In the genomic region with DNA sequence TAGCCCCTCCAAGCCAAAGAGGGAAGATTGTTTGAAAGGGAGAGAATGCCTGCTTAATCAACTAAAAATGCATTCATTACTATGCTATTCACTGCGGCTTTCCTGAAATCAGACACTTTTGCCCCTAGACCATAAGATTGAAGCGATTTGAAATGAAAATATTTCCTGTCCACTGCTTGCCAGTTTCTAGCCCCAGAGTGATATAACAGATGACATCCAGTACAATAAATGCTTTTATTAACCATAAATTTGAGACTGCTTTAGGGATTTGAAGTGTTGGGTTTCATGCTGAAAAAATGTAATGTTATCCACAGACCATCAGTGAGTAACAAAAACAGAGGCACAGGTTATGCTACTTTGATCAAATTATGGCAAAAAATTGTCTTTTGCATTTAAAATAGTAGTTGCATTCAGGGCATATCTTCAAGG, we compare ENCODE assay signal across 15 cellular contexts. TPM values are rescaled to one million over a fixed set of nuclear protein-coding genes. Genes with fewer than 3 reads are reported as not detected.
DNase-seq lines count a peak whose midpoint lies in the region; ATAC-seq and TF ChIP-seq lines count a peak whose summit lies in the region.
"Had no signal": no experiment of that assay in that cellular context is flagged by ENCODE, and none has a peak within 500 bp of the region (broad histone marks: within the 10 kb centered on the region; RNA-seq: fewer than 3 reads in every experiment).

No MANE protein-coding gene starts in this region.

- H3K9me3 ChIP-seq in right cardiac atrium (ENCODE audit: control insufficient read depth, low read length) (no peaks in the 10 kb centered on the region), mesodermal cell (ENCODE audit: control insufficient read depth, low read length) (no peaks in the 10 kb centered on the region), uterus (no peaks in the 10 kb centered on the region), Caco-2 (no peaks in the 10 kb centered on the region)

- H3K36me3 ChIP-seq in mesodermal cell (ENCODE audit: control insufficient read depth, insufficient read depth, low read length): peaks cover 12% of the 10 kb centered on the region
- no peaks in the 10 kb centered on the region for H3K36me3 ChIP-seq in uterus
- H3K36me3 ChIP-seq in Caco-2 (ENCODE audit: control insufficient read depth, insufficient read depth, low read length): no peaks in the 10 kb centered on the region
- H3K36me3 ChIP-seq: WERI-Rb-1 had no signal

- CTCF ChIA-PET in Caco-2 (lab: Charles Lee): no interaction called here

- H3K27me3 Mint-ChIP-seq in Caco-2 (ENCODE audit: insufficient read depth, unreplicated experiment): no peaks in the 10 kb centered on the region
- H3K27me3 Mint-ChIP-seq: progenitor cell of endocrine pancreas had no signal

- DNase-seq in Right ventricle myocardium superior (no peak), right cardiac atrium (no peak), cardiac fibroblast (ENCODE audit: low read depth in 2 of 2) (peak; percentile 8 to 51), uterus (no peak), DMS114 treated with DMSO at 0.1 percent for 48 hours (lab: John Stamatoyannopoulos, UW; ENCODE audit: unreplicated experiment) (no peak), Caco-2 (no peak)
- DNase-seq: activated effector memory CD4-positive, alpha-beta T cell treated with Interleukin-2 at 50 U/mL for 16 hours; anterior cingulate cortex; NCI-H526; T-cell; WERI-Rb-1 had no signal

- no peak for TF ChIP-seq POLR2A in uterus (IDR thresholded peaks at IDR 0.05)

- H3K4me3 Mint-ChIP-seq in Caco-2 (ENCODE audit: unreplicated experiment): no peak overlapping the region
- H3K4me3 Mint-ChIP-seq: memory B cell, T-cell had no signal

- H3K9me3 Mint-ChIP-seq in Caco-2 (ENCODE audit: unreplicated experiment): no peaks in the 10 kb centered on the region
- H3K9me3 Mint-ChIP-seq: memory B cell, T-cell had no signal

- H3K27me3 ChIP-seq in right cardiac atrium (ENCODE audit: control insufficient read depth, insufficient read depth) (no peaks in the 10 kb centered on the region), uterus (no peaks in the 10 kb centered on the region), Caco-2 (replicated peaks; ENCODE audit: control insufficient read depth, insufficient read depth, low read length) (no peaks in the 10 kb centered on the region)

- POLR2A ChIA-PET in Caco-2 (lab: Charles Lee): no interaction called here

- no peaks in the 10 kb centered on the region for H3K36me3 Mint-ChIP-seq in Caco-2 (ENCODE audit: insufficient read depth, unreplicated experiment)
- H3K36me3 Mint-ChIP-seq: memory B cell, T-cell had no signal

- H3K4me1 ChIP-seq in right cardiac atrium (ENCODE audit: control insufficient read depth, insufficient read depth, low read length) (no peaks in the 10 kb centered on the region), mesodermal cell (ENCODE audit: control insufficient read depth, insufficient read depth, low read length, poor library complexity, severe bottlenecking) (peaks cover 25% of the 10 kb centered on the region), uterus (peaks cover 0 to 19% of the 10 kb centered on the region in 2 donors), Caco-2 (no peaks in the 10 kb centered on the region)

- no TSS peak for BruUV-seq in Caco-2 (replicated peaks; lab: Mats Ljungman, UMichigan)

- 39% methylated on average over 2 of the region's 2 CpGs for WGBS in right cardiac atrium
- WGBS in mesodermal cell (ENCODE audit: insufficient coverage in 2 of 2), 2 experiments: 86% methylated on average over 1 of the region's 2 CpGs; no CpG with 5 or more reads in 1 of the 2 experiments

- H3K4me3 ChIP-seq in right cardiac atrium (ENCODE audit: low read length) (no peak overlapping the region), cardiac fibroblast (replicated peaks in 1 of 2; ENCODE audit: low read depth in 2 of 2, low read length in 2 of 2) (no peak overlapping the region), mesodermal cell (ENCODE audit: extremely low read depth, insufficient read depth, low read length, poor library complexity, severe bottlenecking) (no peak overlapping the region), uterus (no peak overlapping the region), Caco-2 (ENCODE audit: low read depth, low read length) (no peak overlapping the region)

- TF ChIP-seq CTCF in cardiac fibroblast (IDR thresholded peaks at IDR 0.05; ENCODE audit: low read depth, low read length): no peak
- no peak for TF ChIP-seq CTCF in uterus (IDR thresholded peaks at IDR 0.05)
- TF ChIP-seq CTCF in Caco-2 (IDR thresholded peaks at IDR 0.05; ENCODE audit: insufficient read depth in 1 of 2, low read depth in 1 of 2, low read length in 1 of 2, severe bottlenecking in 1 of 2, unreplicated experiment in 1 of 2): no peak

- ATAC-seq in Right ventricle myocardium superior (ENCODE audit: poor library complexity) (peak; percentile 30), right cardiac atrium (no peak), GM18511 (IDR thresholded peaks at IDR 0.05; ENCODE audit: unreplicated experiment) (no peak)
- ATAC-seq: T-cell had no signal

- intact Hi-C loops in Right ventricle myocardium superior (cut with DNase I) (no loop called here), right cardiac atrium (cut with DNase I) (no loop called here), uterus (cut with DNase I; ENCODE audit: low total_unique reads) (no loop called here), Caco-2 (cut with micrococcal nuclease; ENCODE audit: unreplicated experiment) (no loop called here)

- no peaks in the 10 kb centered on the region for H3K4me1 Mint-ChIP-seq in Caco-2 (ENCODE audit: low read depth, unreplicated experiment)
- H3K4me1 Mint-ChIP-seq: memory B cell, T-cell had no signal

- no peak overlapping the region for H3K27ac ChIP-seq in right cardiac atrium (ENCODE audit: low read length)
- H3K27ac ChIP-seq in mesodermal cell (ENCODE audit: low read depth, low read length, severe bottlenecking): peak overlapping the region; percentile 60
- peak overlapping the region; percentile 82 to 83 for H3K27ac ChIP-seq in uterus
- H3K27ac ChIP-seq: WERI-Rb-1 had no signal

- no peak overlapping the region for H3K27ac Mint-ChIP-seq in Caco-2 (ENCODE audit: unreplicated experiment)
- H3K27ac Mint-ChIP-seq: memory B cell, T-cell had no signal

RNA-seq across cellular contexts. Expression of a gene that starts 14.1 kb away (rescaled TPM):
- 5.0 TPM for total RNA-seq in Right ventricle myocardium superior
- total RNA-seq in right cardiac atrium: 1 to 10 TPM; 1.5 to 2.8 (median 2.3) TPM
- polyA plus RNA-seq in right cardiac atrium: 0.59 TPM
- 36.2 TPM for polyA plus RNA-seq in mesodermal cell (2013, experiment 1 of 2)
- 24.7 TPM for polyA plus RNA-seq in mesodermal cell (2013, experiment 2 of 2)
- 10 to 100 TPM; 19.0 to 95.9 (median 52.5) TPM for total RNA-seq in uterus
- 2.7 and 3.1 TPM in 2 replicates for total RNA-seq in Caco-2 (2022)

RNA-seq across cellular contexts. Expression of a gene that starts 48.7 kb away (rescaled TPM):
- total RNA-seq in Right ventricle myocardium superior: not detected
- total RNA-seq in right cardiac atrium: under 1 TPM in 2 of 4 donors, not detected in 2; 0.34 to 0.38 TPM
- polyA plus RNA-seq in right cardiac atrium: 0.63 TPM
- polyA plus RNA-seq in mesodermal cell (2013, experiment 1 of 2): 3.3 TPM
- polyA plus RNA-seq in mesodermal cell (2013, experiment 2 of 2): 3.0 TPM
- not detected for total RNA-seq in uterus
- 1.2 and 1.5 TPM in 2 replicates for total RNA-seq in Caco-2 (2022)

Comparison
In these comparisons a context has a peak if more than half of its experiments do, and no peak if none do; other contexts are left out.
1. DNase-seq: peak in cardiac fibroblast (2 of 2); none in Right ventricle myocardium superior (single experiment), right cardiac atrium (0 of 3), uterus (0 of 2), DMS114 treated with DMSO at 0.1 percent for 48 hours (single experiment) and Caco-2 (0 of 2).